ENCODE assay signal across 35 cellular contexts in genomic region chr1:83810160-83810559, GRCh38.
"Had no signal": no experiment of that assay in that cellular context is flagged by ENCODE, and none has a peak within 500 bp of the region (broad histone marks: within the 10 kb centered on the region; RNA-seq: fewer than 3 reads in every experiment).

No MANE protein-coding gene starts in this region.

- H3K9me3 ChIP-seq: ascending aorta, colonic mucosa had no signal

- H3K4me3 Mint-ChIP-seq: activated CD4-positive, alpha-beta T cell treated with anti-CD3 and anti-CD28 coated beads for 36 hours; activated CD4-positive, alpha-beta T cell treated with anti-CD3 and anti-CD28 coated beads, Interleukin-2, amount 10 ng/mL, durations not matched to agents 7 days and 5 days; activated CD8-positive, alpha-beta T cell treated with anti-CD3 and anti-CD28 coated beads, Interleukin-2, amount 10 ng/mL, durations not matched to agents 7 days and 5 days; activated naive CD4-positive, alpha-beta T cell treated with anti-CD3 and anti-CD28 coated beads, Interleukin-2, amount 50 U/mL, for 24 hours; activated naive CD8-positive, alpha-beta T cell treated with anti-CD3 and anti-CD28 coated beads, Interleukin-2, amount 10 ng/mL, durations not matched to agents 7 days and 5 days; activated T-cell treated with anti-CD3 and anti-CD28 coated beads, Interleukin-2, amount 50 U/mL, for 24 hours; central memory CD8-positive, alpha-beta T cell; T-helper 1 cell treated with Interleukin-12 subunit alpha and Interleukin-12 subunit beta and Interleukin-4 antibody, amounts not matched to agents 30 μg/mL and 1 μg/mL, for 36 hours; T-helper 2 cell treated with Interferon-gamma antibody and Interleukin-4, amounts not matched to agents 5 μg/mL and 100 μg/mL, for 36 hours; WTC11 had no signal

- H3K9me3 Mint-ChIP-seq: activated CD4-positive, alpha-beta T cell treated with anti-CD3 and anti-CD28 coated beads, Interleukin-2, amount 10 ng/mL, durations not matched to agents 7 days and 5 days; activated naive CD4-positive, alpha-beta T cell treated with anti-CD3 and anti-CD28 coated beads, Interleukin-2, amount 50 U/mL, for 24 hours; activated naive CD8-positive, alpha-beta T cell treated with anti-CD3 and anti-CD28 coated beads, Interleukin-2, amount 10 ng/mL, durations not matched to agents 7 days and 5 days; activated T-cell treated with anti-CD3 and anti-CD28 coated beads, Interleukin-2, amount 50 U/mL, for 24 hours; activated T-helper 2 cell treated with anti-CD3 and anti-CD28 coated beads, Interferon-gamma antibody, Interleukin-2, Interleukin-4, amounts not matched to agents 10 μg/mL and 5 μg/mL and 100 μg/mL, durations not matched to agents 14 hours and 24 hours and 36 hours; central memory CD8-positive, alpha-beta T cell; T-helper 1 cell treated with Interleukin-12 subunit alpha and Interleukin-12 subunit beta and Interleukin-4 antibody, amounts not matched to agents 30 μg/mL and 1 μg/mL, for 36 hours; T-helper 2 cell treated with Interferon-gamma antibody and Interleukin-4, amounts not matched to agents 5 μg/mL and 100 μg/mL, for 36 hours; WTC11 had no signal

- H3K4me1 ChIP-seq: ascending aorta, colonic mucosa had no signal

- H3K36me3 Mint-ChIP-seq: activated naive CD8-positive, alpha-beta T cell treated with anti-CD3 and anti-CD28 coated beads, Interleukin-2, amount 10 ng/mL, durations not matched to agents 7 days and 5 days; WTC11 had no signal

- DNase-seq: activated CD4-positive, alpha-beta T cell treated with anti-CD3 and anti-CD28 coated beads for 36 hours; activated CD4-positive, alpha-beta T cell treated with anti-CD3 and anti-CD28 coated beads, Interleukin-2, amount 10 ng/mL, durations not matched to agents 7 days and 5 days; activated CD4-positive, alpha-beta T cell treated with anti-CD3 and anti-CD28 coated beads, Interleukin-2, amount 50 U/mL, for 48 hours; activated CD8-positive, alpha-beta T cell treated with anti-CD3 and anti-CD28 coated beads, Interleukin-2, amount 10 ng/mL, durations not matched to agents 7 days and 5 days; activated gamma-delta T cell; activated naive CD4-positive, alpha-beta T cell treated with Interleukin-2 at 50 U/mL for 16 hours; activated naive CD8-positive, alpha-beta T cell treated with anti-CD3 and anti-CD28 coated beads, Interleukin-2, amount 10 ng/mL, durations not matched to agents 7 days and 5 days; activated T-cell treated with anti-CD3 and anti-CD28 coated beads, Interleukin-2, amount 50 U/mL, for 24 hours; amygdala; colonic mucosa; NCI-H1092; NCI-H1436 treated with DMSO at 0.1 percent for 48 hours; NCI-H1694 treated with DMSO at 0.1 percent for 48 hours; NCI-H2029; NCI-H2171; NCI-H2227 treated with DMSO at 0.1 percent for 48 hours; NCI-H446; NCI-H510A treated with DMSO at 0.1 percent for 48 hours; NCI-H526 treated with DMSO at 0.1 percent for 48 hours; NCI-H82; PC-9; SIG-M5 had no signal

- H3K4me3 ChIP-seq: ascending aorta, cardiac muscle cell, colonic mucosa, PC-9 had no signal

- H3K27me3 Mint-ChIP-seq: activated CD4-positive, alpha-beta T cell treated with anti-CD3 and anti-CD28 coated beads for 36 hours; activated CD4-positive, alpha-beta T cell treated with anti-CD3 and anti-CD28 coated beads, Interleukin-2, amount 10 ng/mL, durations not matched to agents 7 days and 5 days; activated naive CD4-positive, alpha-beta T cell treated with anti-CD3 and anti-CD28 coated beads, Interleukin-2, amount 50 U/mL, for 24 hours; activated naive CD8-positive, alpha-beta T cell treated with anti-CD3 and anti-CD28 coated beads, Interleukin-2, amount 10 ng/mL, durations not matched to agents 7 days and 5 days; activated T-cell treated with anti-CD3 and anti-CD28 coated beads, Interleukin-2, amount 50 U/mL, for 24 hours had no signal

- H3K27ac Mint-ChIP-seq: activated CD4-positive, alpha-beta T cell treated with anti-CD3 and anti-CD28 coated beads for 36 hours; activated CD8-positive, alpha-beta T cell treated with anti-CD3 and anti-CD28 coated beads, Interleukin-2, amount 10 ng/mL, durations not matched to agents 7 days and 5 days; activated naive CD4-positive, alpha-beta T cell treated with anti-CD3 and anti-CD28 coated beads, Interleukin-2, amount 50 U/mL, for 24 hours; activated naive CD8-positive, alpha-beta T cell treated with anti-CD3 and anti-CD28 coated beads, Interleukin-2, amount 10 ng/mL, durations not matched to agents 7 days and 5 days; activated T-cell treated with anti-CD3 and anti-CD28 coated beads, Interleukin-2, amount 50 U/mL, for 24 hours; activated T-helper 2 cell treated with anti-CD3 and anti-CD28 coated beads, Interferon-gamma antibody, Interleukin-2, Interleukin-4, amounts not matched to agents 10 μg/mL and 5 μg/mL and 100 μg/mL, durations not matched to agents 14 hours and 24 hours and 36 hours; T-helper 1 cell treated with Interleukin-12 subunit alpha and Interleukin-12 subunit beta and Interleukin-4 antibody, amounts not matched to agents 30 μg/mL and 1 μg/mL, for 36 hours; T-helper 2 cell treated with Interferon-gamma antibody and Interleukin-4, amounts not matched to agents 5 μg/mL and 100 μg/mL, for 36 hours; WTC11 had no signal

- H3K36me3 ChIP-seq: ascending aorta, cardiac muscle cell, colonic mucosa had no signal

- FAIRE-seq: RCC 7860 had no signal

- H3K4me1 Mint-ChIP-seq: activated CD4-positive, alpha-beta T cell treated with anti-CD3 and anti-CD28 coated beads for 36 hours; activated CD4-positive, alpha-beta T cell treated with anti-CD3 and anti-CD28 coated beads, Interleukin-2, amount 10 ng/mL, durations not matched to agents 7 days and 5 days; activated naive CD4-positive, alpha-beta T cell treated with anti-CD3 and anti-CD28 coated beads, Interleukin-2, amount 50 U/mL, for 24 hours; activated naive CD8-positive, alpha-beta T cell treated with anti-CD3 and anti-CD28 coated beads, Interleukin-2, amount 10 ng/mL, durations not matched to agents 7 days and 5 days; central memory CD8-positive, alpha-beta T cell; WTC11 had no signal

- H3K27ac ChIP-seq: ascending aorta, cardiac muscle cell, colonic mucosa, PC-9, RWPE1 had no signal

- ATAC-seq: activated CD4-positive, alpha-beta T cell treated with anti-CD3 and anti-CD28 coated beads for 36 hours; activated CD4-positive, CD25-positive, alpha-beta regulatory T cell treated with anti-CD3 and anti-CD28 coated beads, Interleukin-2, amount 50 U/mL, for 24 hours; activated CD8-positive, alpha-beta T cell treated with anti-CD3 and anti-CD28 coated beads, Interleukin-2, amount 10 ng/mL, durations not matched to agents 7 days and 5 days; Right ventricle myocardium inferior; SK-N-SH treated with all-trans-retinoic acid at 6 μM for 48 hours; WTC11 had no signal
